Comparison of ENCODE assay signal across 8 cellular contexts in the genomic region with DNA sequence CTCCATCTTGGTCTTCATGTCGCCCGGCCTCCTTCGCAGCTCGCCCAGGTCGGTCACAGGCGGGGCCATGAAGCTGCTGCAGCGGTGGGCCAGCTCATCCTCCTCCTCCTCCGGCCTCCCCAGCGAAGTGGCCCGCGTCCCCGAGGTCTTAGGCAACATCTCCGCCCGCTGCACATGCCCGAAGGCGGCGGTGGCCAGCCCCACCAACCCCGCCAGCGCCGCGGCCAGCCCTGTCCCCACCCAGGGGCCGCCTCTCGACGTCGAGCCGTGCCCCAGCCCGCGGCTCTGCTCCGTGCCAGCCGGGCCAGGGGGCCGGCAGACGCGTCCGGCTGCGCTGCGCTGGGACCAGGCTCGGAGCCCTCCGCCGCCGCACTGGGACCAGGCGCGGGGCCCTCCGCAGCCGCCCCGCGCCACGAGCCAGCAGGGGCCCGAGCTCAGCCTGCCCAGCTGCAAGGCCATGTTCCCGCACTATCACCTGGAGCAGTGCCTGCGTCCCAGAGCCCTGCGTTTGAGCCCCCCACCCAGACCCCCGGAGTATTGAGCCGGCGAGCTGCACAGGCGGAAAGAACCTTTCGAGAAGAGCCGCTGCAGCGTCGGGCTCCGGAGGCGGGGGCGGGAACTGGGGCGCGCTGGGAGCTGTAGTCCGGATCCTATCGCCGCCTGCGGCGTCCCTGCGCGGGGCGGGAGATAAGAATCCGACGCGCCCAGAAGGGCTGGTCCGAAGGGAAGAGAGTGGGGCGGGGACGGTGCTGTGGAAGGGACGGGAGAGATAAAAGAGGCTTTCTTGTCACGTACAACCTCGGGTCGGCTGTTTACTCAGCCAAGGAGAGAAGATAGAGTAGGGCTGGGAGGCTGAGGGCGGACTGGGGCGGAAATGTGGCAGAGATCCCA. TPM values are rescaled to one million over a fixed set of nuclear protein-coding genes. Genes with fewer than 3 reads are reported as not detected.
DNase-seq lines count a peak whose midpoint lies in the region; TF ChIP-seq lines count a peak whose summit lies in the region.

Gene CPOX, minus strand, starts transcription at position 566 of the 891 bp plus-strand sequence. Its CDS starts 107 bp downstream, at position 459.

- H3K9me3 Mint-ChIP-seq in neural crest cell: no peaks in the 10 kb centered on the region

- H3K4me3 ChIP-seq in stomach: peak within 1 kb of the TSS; percentile 70 to 95 (median 83)

- TF ChIP-seq EP300 in stomach (IDR thresholded peaks at IDR 0.05): no peak

- WGBS in stomach, 5 donors: 0 to 2% (median 0%) methylated on average over 33 to 84 of the region's 84 CpGs

- peaks cover 8 to 34% (median 21%) of the 10 kb centered on the region in 4 donors for H3K4me1 ChIP-seq in stomach

- peaks cover 4 to 26% (median 24%) of the 10 kb centered on the region in 4 donors for H3K36me3 ChIP-seq in stomach

- H3K27me3 Mint-ChIP-seq in neural crest cell (ENCODE audit: low read depth): no peaks in the 10 kb centered on the region

- H3K4me1 Mint-ChIP-seq in neural crest cell: peaks cover 36% of the 10 kb centered on the region

- intact Hi-C loops in stomach (cut with DNase I; ENCODE audit: low total_unique reads): no loop called here

- TF ChIP-seq CTCF in neural crest cell (conservative IDR thresholded peaks at IDR 0.05) (no peak), stomach (IDR thresholded peaks at IDR 0.05) (no peak)

- peaks cover 3% of the 10 kb centered on the region for H3K36me3 Mint-ChIP-seq in neural crest cell (ENCODE audit: low read depth)

- DNase-seq in EL (peak; percentile 97), GOT3 (lab: John Stamatoyannopoulos, UW) (peak; percentile 56), LHCN-M2 (ENCODE audit: low read depth) (peak; percentile 87), fibroblast of the conjunctiva (ENCODE audit: low read depth) (peak; percentile 57), neural crest cell (ENCODE audit: low read depth, low spot score) (peak; percentile 81), stomach (peak; percentile 86)
- DNase-seq in activated effector memory CD4-positive, alpha-beta T cell treated with anti-CD3 and anti-CD28 coated beads, Interleukin-2, amount 50 U/mL, for 16 hours: peak; percentile 95

- peak within 1 kb of the TSS; percentile 46 for H3K27ac Mint-ChIP-seq in neural crest cell (ENCODE audit: unreplicated experiment)

- peak within 1 kb of the TSS; percentile 95 for H3K4me3 Mint-ChIP-seq in neural crest cell

- H3K9me3 ChIP-seq in stomach: no peaks in the 10 kb centered on the region

- H3K27ac ChIP-seq in stomach: peak within 1 kb of the TSS; percentile 72 to 87 (median 80)

- no peaks in the 10 kb centered on the region for H3K27me3 ChIP-seq in stomach

- TF ChIP-seq POLR2A in Raji (IDR thresholded peaks at IDR 0.05; ENCODE audit: insufficient read depth, low read depth, low read length) (peak; percentile 48), stomach (IDR thresholded peaks at IDR 0.05) (no peak)

RNA-seq across cellular contexts. Expression of gene CPOX, which starts in this region (rescaled TPM):
- total RNA-seq in LHCN-M2 (2014; rRNA removed): 41.7 TPM in 2 replicates
- polyA plus RNA-seq in LHCN-M2 (2012): 10.6 TPM
- total RNA-seq in neural crest cell: 28.1 and 29.8 TPM in 2 replicates
- total RNA-seq in stomach: 10 to 100 TPM in 4 of 5 donors, 1 to 10 TPM in 1; 4.1 to 43.7 (median 23.7) TPM
- 1 to 10 TPM; 4.1 to 8.9 (median 5.9) TPM for polyA plus RNA-seq in stomach

Comparison
In these comparisons a context has a peak if more than half of its experiments do, and no peak if none do; other contexts are left out.
1. Peak in every context shown above with its lines: DNase-seq, H3K4me3 ChIP-seq and H3K27ac ChIP-seq.